ENCODE assay signal across 1 cellular context in the genomic region with DNA sequence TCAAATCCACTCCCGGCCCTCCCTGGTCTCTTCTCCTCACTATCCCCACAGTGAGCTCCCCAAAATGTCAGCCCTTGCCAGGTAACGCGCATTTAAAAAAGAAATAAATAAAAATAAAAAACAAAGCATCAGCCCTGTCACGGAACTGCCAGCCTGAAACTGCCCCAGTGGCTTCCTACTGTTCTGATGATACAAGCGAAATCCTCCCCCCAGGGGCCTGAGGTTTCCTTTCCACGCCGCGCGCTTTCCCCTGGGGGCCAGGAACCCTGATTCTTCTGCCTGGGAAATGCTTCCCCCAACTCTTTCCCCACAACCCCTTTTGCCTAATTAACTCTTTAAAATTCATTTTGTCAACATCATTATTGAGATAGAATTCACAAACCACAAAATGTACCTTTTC.
TF ChIP-seq lines count a peak whose summit lies in the region.

No MANE protein-coding gene starts in this region.

TF ChIP-seq in GM23338, 12 proteins besides CTCF, POLR2A, EP300 and RAD21 (continued from another document):
- TF ChIP-seq, protein P1, sequence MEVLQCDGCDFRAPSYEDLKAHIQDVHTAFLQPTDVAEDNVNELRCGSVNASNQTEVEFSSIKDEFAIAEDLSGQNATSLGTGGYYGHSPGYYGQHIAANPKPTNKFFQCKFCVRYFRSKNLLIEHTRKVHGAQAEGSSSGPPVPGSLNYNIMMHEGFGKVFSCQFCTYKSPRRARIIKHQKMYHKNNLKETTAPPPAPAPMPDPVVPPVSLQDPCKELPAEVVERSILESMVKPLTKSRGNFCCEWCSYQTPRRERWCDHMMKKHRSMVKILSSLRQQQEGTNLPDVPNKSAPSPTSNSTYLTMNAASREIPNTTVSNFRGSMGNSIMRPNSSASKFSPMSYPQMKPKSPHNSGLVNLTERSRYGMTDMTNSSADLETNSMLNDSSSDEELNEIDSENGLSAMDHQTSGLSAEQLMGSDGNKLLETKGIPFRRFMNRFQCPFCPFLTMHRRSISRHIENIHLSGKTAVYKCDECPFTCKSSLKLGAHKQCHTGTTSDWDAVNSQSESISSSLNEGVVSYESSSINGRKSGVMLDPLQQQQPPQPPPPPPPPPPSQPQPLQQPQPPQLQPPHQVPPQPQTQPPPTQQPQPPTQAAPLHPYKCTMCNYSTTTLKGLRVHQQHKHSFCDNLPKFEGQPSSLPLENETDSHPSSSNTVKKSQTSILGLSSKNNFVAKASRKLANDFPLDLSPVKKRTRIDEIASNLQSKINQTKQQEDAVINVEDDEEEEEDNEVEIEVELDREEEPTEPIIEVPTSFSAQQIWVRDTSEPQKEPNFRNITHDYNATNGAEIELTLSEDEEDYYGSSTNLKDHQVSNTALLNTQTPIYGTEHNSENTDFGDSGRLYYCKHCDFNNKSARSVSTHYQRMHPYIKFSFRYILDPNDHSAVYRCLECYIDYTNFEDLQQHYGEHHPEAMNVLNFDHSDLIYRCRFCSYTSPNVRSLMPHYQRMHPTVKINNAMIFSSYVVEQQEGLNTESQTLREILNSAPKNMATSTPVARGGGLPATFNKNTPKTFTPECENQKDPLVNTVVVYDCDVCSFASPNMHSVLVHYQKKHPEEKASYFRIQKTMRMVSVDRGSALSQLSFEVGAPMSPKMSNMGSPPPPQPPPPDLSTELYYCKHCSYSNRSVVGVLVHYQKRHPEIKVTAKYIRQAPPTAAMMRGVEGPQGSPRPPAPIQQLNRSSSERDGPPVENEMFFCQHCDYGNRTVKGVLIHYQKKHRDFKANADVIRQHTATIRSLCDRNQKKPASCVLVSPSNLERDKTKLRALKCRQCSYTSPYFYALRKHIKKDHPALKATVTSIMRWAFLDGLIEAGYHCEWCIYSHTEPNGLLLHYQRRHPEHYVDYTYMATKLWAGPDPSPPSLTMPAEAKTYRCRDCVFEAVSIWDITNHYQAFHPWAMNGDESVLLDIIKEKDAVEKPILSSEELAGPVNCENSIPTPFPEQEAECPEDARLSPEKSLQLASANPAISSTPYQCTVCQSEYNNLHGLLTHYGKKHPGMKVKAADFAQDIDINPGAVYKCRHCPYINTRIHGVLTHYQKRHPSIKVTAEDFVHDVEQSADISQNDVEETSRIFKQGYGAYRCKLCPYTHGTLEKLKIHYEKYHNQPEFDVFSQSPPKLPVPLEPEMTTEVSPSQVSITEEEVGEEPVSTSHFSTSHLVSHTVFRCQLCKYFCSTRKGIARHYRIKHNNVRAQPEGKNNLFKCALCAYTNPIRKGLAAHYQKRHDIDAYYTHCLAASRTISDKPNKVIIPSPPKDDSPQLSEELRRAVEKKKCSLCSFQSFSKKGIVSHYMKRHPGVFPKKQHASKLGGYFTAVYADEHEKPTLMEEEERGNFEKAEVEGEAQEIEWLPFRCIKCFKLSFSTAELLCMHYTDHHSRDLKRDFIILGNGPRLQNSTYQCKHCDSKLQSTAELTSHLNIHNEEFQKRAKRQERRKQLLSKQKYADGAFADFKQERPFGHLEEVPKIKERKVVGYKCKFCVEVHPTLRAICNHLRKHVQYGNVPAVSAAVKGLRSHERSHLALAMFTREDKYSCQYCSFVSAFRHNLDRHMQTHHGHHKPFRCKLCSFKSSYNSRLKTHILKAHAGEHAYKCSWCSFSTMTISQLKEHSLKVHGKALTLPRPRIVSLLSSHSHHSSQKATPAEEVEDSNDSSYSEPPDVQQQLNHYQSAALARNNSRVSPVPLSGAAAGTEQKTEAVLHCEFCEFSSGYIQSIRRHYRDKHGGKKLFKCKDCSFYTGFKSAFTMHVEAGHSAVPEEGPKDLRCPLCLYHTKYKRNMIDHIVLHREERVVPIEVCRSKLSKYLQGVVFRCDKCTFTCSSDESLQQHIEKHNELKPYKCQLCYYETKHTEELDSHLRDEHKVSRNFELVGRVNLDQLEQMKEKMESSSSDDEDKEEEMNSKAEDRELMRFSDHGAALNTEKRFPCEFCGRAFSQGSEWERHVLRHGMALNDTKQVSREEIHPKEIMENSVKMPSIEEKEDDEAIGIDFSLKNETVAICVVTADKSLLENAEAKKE (CRISPR knock-in tag; IDR thresholded peaks at IDR 0.05): no peak
TF ChIP-seq in GM23338: peak in this region for 0.
